In the genomic region with DNA sequence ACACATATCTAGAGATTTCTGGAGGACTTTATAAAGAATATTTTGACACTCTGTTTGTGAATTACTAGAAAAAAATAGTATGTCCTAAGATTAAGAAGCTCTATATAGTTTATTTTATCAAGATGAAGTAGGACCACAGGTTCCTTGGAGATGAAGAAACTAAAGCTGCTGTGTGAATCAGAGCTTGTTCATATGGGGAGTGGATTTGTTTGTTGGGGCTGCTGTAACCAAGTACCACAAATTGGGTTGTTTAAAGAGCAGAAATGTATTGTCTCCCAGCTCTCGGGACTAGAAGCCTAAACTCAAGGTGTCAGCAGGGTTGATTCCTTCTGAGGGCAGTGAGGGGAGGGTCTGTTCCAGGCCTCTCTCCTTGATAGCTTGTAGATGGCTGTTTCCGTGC, we compare ENCODE assay signal across 17 cellular contexts.
A peak's percentile ranks its signal among the peaks of the same experiment; 100 is the strongest.
DNase-seq lines count a peak whose midpoint lies in the region; ATAC-seq, FAIRE-seq and TF ChIP-seq lines count a peak whose summit lies in the region.
"Had no signal": no experiment of that assay in that cellular context is flagged by ENCODE, and none has a peak within 500 bp of the region (broad histone marks: within the 10 kb centered on the region; RNA-seq: fewer than 3 reads in every experiment).

No MANE protein-coding gene starts in this region.

- no peak overlapping the region for H2AK5ac ChIP-seq in IMR-90 (ENCODE audit: low read depth, low read length)

- in situ Hi-C loops in IMR-90 (cut with MboI; ENCODE audit: low sequenced_read_pairs): no loop called here

- H3K27me3 ChIP-seq in IMR-90 (ENCODE audit: control insufficient read depth, insufficient read depth, low read length) (peaks cover 4% of the 10 kb centered on the region; the same call in 1 of the 2 replicates), left ventricle myocardium inferior (ENCODE audit: low read depth) (no peaks in the 10 kb centered on the region)
- H3K27me3 ChIP-seq: BLaER1 had no signal

- no peak overlapping the region for H2BK20ac ChIP-seq in IMR-90 (ENCODE audit: low read depth, low read length)

- no peak overlapping the region for H3K14ac ChIP-seq in IMR-90 (replicated peaks; ENCODE audit: low read depth, low read length)

- BruUV-seq in IMR-90 (replicated peaks; lab: Mats Ljungman, UMichigan): no TSS peak

- no peak overlapping the region for H2AFZ ChIP-seq in IMR-90 (replicated peaks; ENCODE audit: low read length, poor library complexity)

- H3K27ac ChIP-seq in IMR-90 (ENCODE audit: insufficient read depth, low read length) (no peak overlapping the region), left ventricle myocardium inferior (replicated peaks) (no peak overlapping the region)
- H3K27ac ChIP-seq: BLaER1 had no signal

- H3K4me3 ChIP-seq in IMR-90 (ENCODE audit: insufficient read depth, low read depth, low read length) (no peak overlapping the region), epithelial cell of esophagus (ENCODE audit: low read length) (no peak overlapping the region), left ventricle myocardium inferior (no peak overlapping the region)
- H3K4me3 ChIP-seq: BLaER1 had no signal

- H4K20me1 ChIP-seq in IMR-90 (ENCODE audit: insufficient read depth, low read length): no peaks in the 10 kb centered on the region
- H4K20me1 ChIP-seq: BLaER1 had no signal

- peaks cover 6% of the 10 kb centered on the region; the same call in 1 of the 2 replicates for H3K36me3 ChIP-seq in IMR-90 (ENCODE audit: control insufficient read depth, insufficient read depth, low read length)
- H3K36me3 ChIP-seq in left ventricle myocardium inferior: peaks cover 23% of the 10 kb centered on the region

- WGBS in IMR-90 (ENCODE audit: extremely low coverage in 2 of 2, insufficient read length in 1 of 2), 2 experiments: no CpG with 5 or more reads among the region's 2 CpGs

- H4K8ac ChIP-seq in IMR-90 (ENCODE audit: low read depth in 2 of 2, low read length in 2 of 2): no peak overlapping the region

- dilution Hi-C loops in IMR-90 (cut with HindIII; ENCODE audit: low sequenced_read_pairs, unreplicated experiment): no loop called here

- no peak overlapping the region for H3K4me2 ChIP-seq in IMR-90 (ENCODE audit: low read depth, low read length)
- H3K4me2 ChIP-seq: BLaER1 had no signal

- H3K4ac ChIP-seq in IMR-90 (ENCODE audit: low read depth, low read length): no peak overlapping the region

- TF ChIP-seq RAD21 in IMR-90 (IDR thresholded peaks at IDR 0.05; ENCODE audit: low read length): no peak

- TF ChIP-seq POLR2A in IMR-90 (IDR thresholded peaks at IDR 0.05; ENCODE audit: low read depth, low read length) (no peak), GM12891 (IDR thresholded peaks at IDR 0.05; ENCODE audit: low read depth, low read length) (no peak)

- no peaks in the 10 kb centered on the region for H3K4me1 ChIP-seq in IMR-90 (ENCODE audit: control insufficient read depth, insufficient read depth, low read length)
- H3K4me1 ChIP-seq in left ventricle myocardium inferior: no peaks in the 10 kb centered on the region
- H3K4me1 ChIP-seq: BLaER1 had no signal

- no peak overlapping the region for H2BK15ac ChIP-seq in IMR-90 (ENCODE audit: low read depth, low read length)

- H2BK5ac ChIP-seq in IMR-90 (ENCODE audit: low read depth, low read length, poor library complexity, severe bottlenecking): no peak overlapping the region

- POLR2A ChIA-PET in IMR-90 (lab: Charles Lee; ENCODE audit: unreplicated experiment): no interaction called here

- no peak overlapping the region for H2BK120ac ChIP-seq in IMR-90 (ENCODE audit: low read depth, low read length)

- H3K9me3 ChIP-seq in IMR-90 (ENCODE audit: control insufficient read depth, insufficient read depth, low read length) (no peaks in the 10 kb centered on the region), left ventricle myocardium inferior (replicated peaks) (no peaks in the 10 kb centered on the region)
- H3K9me3 ChIP-seq: BLaER1 had no signal

- no peak for FAIRE-seq in GM12891 (lab: Jason Lieb, UNC)
- FAIRE-seq: GM18507, H54, HepG2, HTR-8/SVneo had no signal

- TF ChIP-seq CTCF in IMR-90 (conservative IDR thresholded peaks at IDR 0.05; ENCODE audit: low read depth, low read length) (no peak), epithelial cell of esophagus (IDR thresholded peaks at IDR 0.05; ENCODE audit: insufficient read depth, low read depth, low read length, missing control alignments) (no peak), omental fat pad (IDR thresholded peaks at IDR 0.05) (no peak), left ventricle myocardium inferior (IDR thresholded peaks at IDR 0.05; ENCODE audit: borderline replicate concordance) (no peak)

- no peak overlapping the region for H3K18ac ChIP-seq in IMR-90 (ENCODE audit: low read depth, low read length)

- no peaks in the 10 kb centered on the region for H3K9me1 ChIP-seq in IMR-90 (ENCODE audit: insufficient read depth, low read length)

- no peak overlapping the region for H4K91ac ChIP-seq in IMR-90 (ENCODE audit: insufficient read depth, low read depth, low read length)

- ATAC-seq in IMR-90 (ENCODE audit: low read depth): no peak
- peak; percentile 64 for ATAC-seq in omental fat pad (ENCODE audit: low FRiP score)
- no peak for ATAC-seq in HG03159 (IDR thresholded peaks at IDR 0.05; ENCODE audit: unreplicated experiment)
- ATAC-seq: HCT116, HepG2 had no signal

- H3K9ac ChIP-seq in IMR-90 (ENCODE audit: low read depth, low read length): no peak overlapping the region
- H3K9ac ChIP-seq: BLaER1 had no signal

- H3K56ac ChIP-seq in IMR-90 (ENCODE audit: extremely low read depth, insufficient read depth, low read length): no peak overlapping the region

- intact Hi-C loops in IMR-90 (cut with micrococcal nuclease): no loop called here
- intact Hi-C loops in left ventricle myocardium inferior (cut with micrococcal nuclease): loop anchor here (10.0 kb wide), 1 partner anchor 445 kb away; no protein-coding TSS in a partner anchor

- H3K79me1 ChIP-seq in IMR-90 (ENCODE audit: low read depth in 1 of 2, low read length in 2 of 2): no peaks in the 10 kb centered on the region

- no peak overlapping the region for H3K23ac ChIP-seq in IMR-90 (ENCODE audit: low read depth, low read length)

- H4K5ac ChIP-seq in IMR-90 (ENCODE audit: low read depth, low read length): no peak overlapping the region

- DNase-seq in EH (ENCODE audit: low read depth) (peak; percentile 15), IMR-90 (peak; percentile 52), epithelial cell of esophagus (ENCODE audit: low read depth) (peak; percentile 11), omental fat pad (ENCODE audit: low spot score) (no peak), GM12891 (ENCODE audit: insufficient read length, low spot score) (no peak), left ventricle myocardium inferior (no peak), SK-N-DZ (ENCODE audit: low spot score) (no peak)
- DNase-seq: 8988T, AML-193, DMS53 had no signal

- H2AK9ac ChIP-seq in IMR-90 (replicated peaks; ENCODE audit: low read depth, low read length, poor library complexity): no peak overlapping the region

- CTCF ChIA-PET in IMR-90 (lab: Yijun Ruan, JAX): interaction anchor here (1.4 kb wide), 1 partner anchor 108 kb away, joined by 9 read pairs; no protein-coding TSS in a partner anchor

TF ChIP-seq in IMR-90, 13 proteins besides CTCF, POLR2A, EP300 and RAD21:
- TF ChIP-seq CEBPB (IDR thresholded peaks at IDR 0.05; ENCODE audit: low read depth, low read length) (peak; percentile 2; the same call in 1 of the 2 replicates), NFE2L2 (IDR thresholded peaks at IDR 0.05; ENCODE audit: low read depth, low read length) (no peak), RFX5 (IDR thresholded peaks at IDR 0.05; ENCODE audit: low read depth, low read length) (no peak), MXI1 (IDR thresholded peaks at IDR 0.05; ENCODE audit: borderline replicate concordance, low read depth, low read length) (no peak)

TF ChIP-seq in GM12891, 5 proteins besides CTCF, POLR2A, EP300 and RAD21:
- TF ChIP-seq POLR2AphosphoS5 (IDR thresholded peaks at IDR 0.05; ENCODE audit: low read depth, low read length) (no peak), TAF1 (IDR thresholded peaks at IDR 0.05; ENCODE audit: low read depth, low read length) (no peak), POU2F2 (IDR thresholded peaks at IDR 0.05; ENCODE audit: low read depth, low read length) (no peak)

Comparison
In these comparisons a context has a peak if more than half of its experiments do, and no peak if none do; other contexts are left out.
1. DNase-seq: peak in EH (single experiment), IMR-90 (single experiment) and epithelial cell of esophagus (single experiment); none in omental fat pad (single experiment), GM12891 (single experiment), left ventricle myocardium inferior (single experiment) and SK-N-DZ (single experiment).